In genomic region chr19:6020166-6020967, GRCh38 we compare ENCODE assay signal across 17 cellular contexts. TPM values are rescaled to one million over a fixed set of nuclear protein-coding genes. Genes with fewer than 3 reads are reported as not detected.
DNase-seq lines count a peak whose midpoint lies in the region; ATAC-seq and TF ChIP-seq lines count a peak whose summit lies in the region.
"Had no signal": no experiment of that assay in that cellular context is flagged by ENCODE, and none has a peak within 500 bp of the region (broad histone marks: within the 10 kb centered on the region; RNA-seq: fewer than 3 reads in every experiment).

No MANE protein-coding gene starts in this region.

- no peaks in the 10 kb centered on the region for H4K20me1 ChIP-seq in mammary epithelial cell (ENCODE audit: insufficient read depth, low read length)

- H3K27me3 ChIP-seq in mammary epithelial cell (ENCODE audit: insufficient read depth, low read length), result no peaks in the 10 kb centered on the region
- H3K27me3 ChIP-seq: ascending aorta had no signal

- no peaks in the 10 kb centered on the region for H3K36me3 Mint-ChIP-seq in nephron progenitor cell (ENCODE audit: low read depth)

- intact Hi-C loops in mammary epithelial cell (cut with micrococcal nuclease), result no loop called here

- H3K27ac Mint-ChIP-seq in nephron progenitor cell, result no peak overlapping the region

- TF ChIP-seq CTCF in mammary epithelial cell (conservative IDR thresholded peaks at IDR 0.05 in 1 of 2, IDR thresholded peaks at IDR 0.05 in 1 of 2; ENCODE audit: extremely low read depth in 1 of 2, insufficient read depth in 1 of 2, low read depth in 1 of 2, low read length in 2 of 2), result no peak
- TF ChIP-seq CTCF in epithelial cell of esophagus (IDR thresholded peaks at IDR 0.05; ENCODE audit: insufficient read depth, low read depth, low read length, missing control alignments), result no peak
- no peak for TF ChIP-seq CTCF in nephron progenitor cell (IDR thresholded peaks at IDR 0.05)

- no peak for ATAC-seq in HG03159 (IDR thresholded peaks at IDR 0.05; ENCODE audit: unreplicated experiment)
- ATAC-seq: Panc1 had no signal

- no peaks in the 10 kb centered on the region for H3K9me3 Mint-ChIP-seq in nephron progenitor cell

- DNase-seq in T47D (ENCODE audit: low read depth in 1 of 2, low spot score in 1 of 2) (peak; percentile 70 to 84), mammary epithelial cell (no peak), NCI-H748 (lab: John Stamatoyannopoulos, UW; ENCODE audit: unreplicated experiment) (peak; percentile 94), epithelial cell of esophagus (ENCODE audit: low read depth) (peak; percentile 47), nephron progenitor cell (no peak), activated T-cell treated with anti-CD3 and anti-CD28 coated beads for 4 hours (no peak)
- DNase-seq in activated CD4-positive, CD25-positive, alpha-beta regulatory T cell treated with anti-CD3 and anti-CD28 coated beads, Interleukin-2, amount 50 U/mL, for 72 hours, result no peak
- DNase-seq: ACHN; activated CD8-positive, alpha-beta memory T cell treated with anti-CD3 and anti-CD28 coated beads, Interleukin-2, amount 50 U/mL, for 4 hours; effector memory CD4-positive, alpha-beta T cell; EL; Karpas-422; stimulated activated CD4-positive, alpha-beta T cell treated with anti-CD3 and anti-CD28 coated beads, Interleukin-2, amount 100 ng/mL, for 48 hours had no signal

- H3K4me3 ChIP-seq in mammary epithelial cell (replicated peaks in 1 of 3; ENCODE audit: insufficient read depth in 1 of 3, low read depth in 2 of 3, low read length in 3 of 3) (no peak overlapping the region), epithelial cell of esophagus (ENCODE audit: low read length) (no peak overlapping the region)
- H3K4me3 ChIP-seq: ascending aorta, lung had no signal

- no peaks in the 10 kb centered on the region for H3K79me2 ChIP-seq in mammary epithelial cell (ENCODE audit: insufficient read depth, low read length)

- peaks cover 51% of the 10 kb centered on the region for H3K27me3 Mint-ChIP-seq in nephron progenitor cell (ENCODE audit: low read depth, poor library complexity)

- in situ Hi-C loops in T47D (cut with HindIII; ENCODE audit: low pct_unique_long_range_greater_than_20kb, low sequenced_read_pairs) (no loop called here), mammary epithelial cell (cut with MboI; ENCODE audit: low sequenced_read_pairs in 2 of 2) (no loop called here)

- WGBS in mammary epithelial cell (ENCODE audit: low coverage, missing lambda C conversion rate), result 78% methylated on average over 21 of the region's 23 CpGs

- H2AFZ ChIP-seq in mammary epithelial cell (ENCODE audit: low read depth, low read length), result no peak overlapping the region

- H3K4me3 Mint-ChIP-seq in nephron progenitor cell, result no peak overlapping the region

- H3K9me3 ChIP-seq in mammary epithelial cell (replicated peaks; ENCODE audit: insufficient read depth, low read length), result no peaks in the 10 kb centered on the region
- H3K9me3 ChIP-seq: ascending aorta had no signal

- dilution Hi-C loops in mammary epithelial cell (cut with HindIII; ENCODE audit: low sequenced_read_pairs), result no loop called here

- H3K36me3 ChIP-seq in mammary epithelial cell (ENCODE audit: insufficient read depth, low read length), result no peaks in the 10 kb centered on the region

- H3K4me2 ChIP-seq in mammary epithelial cell (ENCODE audit: insufficient read depth, low read depth, low read length), result no peak overlapping the region

- peaks cover 29% of the 10 kb centered on the region for H3K4me1 Mint-ChIP-seq in nephron progenitor cell

- CTCF ChIA-PET in mammary epithelial cell (lab: Charles Lee; ENCODE audit: low non-redundant PET), result no interaction called here

- no peaks in the 10 kb centered on the region for H3K4me1 ChIP-seq in mammary epithelial cell (ENCODE audit: insufficient read depth, low read length)

- H3K27ac ChIP-seq in mammary epithelial cell (ENCODE audit: insufficient read depth, low read depth, low read length), result no peak overlapping the region
- H3K27ac ChIP-seq: ascending aorta had no signal

- no peak overlapping the region for H3K9ac ChIP-seq in mammary epithelial cell (ENCODE audit: insufficient read depth, low read length)

- BruUV-seq in mammary epithelial cell (replicated peaks; lab: Mats Ljungman, UMichigan), result no TSS peak

RNA-seq across cellular contexts. Expression of gene RANBP3, which starts 42.4 kb away (rescaled TPM):
- 10 to 100 TPM; 41.0 to 73.9 TPM for total RNA-seq in mammary epithelial cell
- polyA plus RNA-seq in mammary epithelial cell, result 62.7 TPM
- polyA minus RNA-seq in mammary epithelial cell, result 116 TPM

Comparison
In these comparisons a context has a peak if more than half of its experiments do, and no peak if none do; other contexts are left out.
1. DNase-seq: peak in T47D (2 of 2), NCI-H748 (single experiment) and epithelial cell of esophagus (single experiment); none in mammary epithelial cell (single experiment), activated CD4-positive, CD25-positive, alpha-beta regulatory T cell treated with anti-CD3 and anti-CD28 coated beads, Interleukin-2, amount 50 U/mL, for 72 hours (single experiment), nephron progenitor cell (single experiment) and activated T-cell treated with anti-CD3 and anti-CD28 coated beads for 4 hours (single experiment).